1 cellular context compared by ENCODE assay signal in the genomic region with DNA sequence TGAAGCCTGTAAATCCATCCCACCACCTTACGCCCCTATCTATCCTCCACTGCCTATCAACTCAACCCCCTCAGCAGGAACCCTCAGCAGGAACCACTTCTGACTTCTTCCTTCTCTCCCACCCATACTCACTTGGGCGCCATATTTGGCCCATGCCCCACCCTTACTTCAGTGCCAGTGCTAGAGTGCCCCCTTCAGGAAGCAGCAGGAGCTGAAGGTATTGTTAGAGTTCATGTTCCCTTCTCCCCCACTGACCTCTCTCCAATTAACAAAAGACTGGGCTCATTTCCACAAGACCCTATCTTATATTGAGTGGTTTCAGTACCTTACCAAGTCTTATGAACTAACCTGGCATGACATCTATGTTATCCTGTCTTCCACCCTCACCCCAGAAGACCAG.
TF ChIP-seq lines count a peak whose summit lies in the region.

No MANE protein-coding gene starts in this region.

TF ChIP-seq in K562, 482 proteins besides CTCF, POLR2A, EP300 and RAD21 (continued from another document):
- TF ChIP-seq, protein P1, sequence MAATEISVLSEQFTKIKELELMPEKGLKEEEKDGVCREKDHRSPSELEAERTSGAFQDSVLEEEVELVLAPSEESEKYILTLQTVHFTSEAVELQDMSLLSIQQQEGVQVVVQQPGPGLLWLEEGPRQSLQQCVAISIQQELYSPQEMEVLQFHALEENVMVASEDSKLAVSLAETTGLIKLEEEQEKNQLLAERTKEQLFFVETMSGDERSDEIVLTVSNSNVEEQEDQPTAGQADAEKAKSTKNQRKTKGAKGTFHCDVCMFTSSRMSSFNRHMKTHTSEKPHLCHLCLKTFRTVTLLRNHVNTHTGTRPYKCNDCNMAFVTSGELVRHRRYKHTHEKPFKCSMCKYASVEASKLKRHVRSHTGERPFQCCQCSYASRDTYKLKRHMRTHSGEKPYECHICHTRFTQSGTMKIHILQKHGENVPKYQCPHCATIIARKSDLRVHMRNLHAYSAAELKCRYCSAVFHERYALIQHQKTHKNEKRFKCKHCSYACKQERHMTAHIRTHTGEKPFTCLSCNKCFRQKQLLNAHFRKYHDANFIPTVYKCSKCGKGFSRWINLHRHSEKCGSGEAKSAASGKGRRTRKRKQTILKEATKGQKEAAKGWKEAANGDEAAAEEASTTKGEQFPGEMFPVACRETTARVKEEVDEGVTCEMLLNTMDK (IDR thresholded peaks at IDR 0.05; ENCODE audit: borderline replicate concordance, insufficient read depth, low read depth, low read length, poor library complexity, severe bottlenecking): peak; percentile 21
